Comparison of ENCODE assay signal across 21 cellular contexts in the genomic region with DNA sequence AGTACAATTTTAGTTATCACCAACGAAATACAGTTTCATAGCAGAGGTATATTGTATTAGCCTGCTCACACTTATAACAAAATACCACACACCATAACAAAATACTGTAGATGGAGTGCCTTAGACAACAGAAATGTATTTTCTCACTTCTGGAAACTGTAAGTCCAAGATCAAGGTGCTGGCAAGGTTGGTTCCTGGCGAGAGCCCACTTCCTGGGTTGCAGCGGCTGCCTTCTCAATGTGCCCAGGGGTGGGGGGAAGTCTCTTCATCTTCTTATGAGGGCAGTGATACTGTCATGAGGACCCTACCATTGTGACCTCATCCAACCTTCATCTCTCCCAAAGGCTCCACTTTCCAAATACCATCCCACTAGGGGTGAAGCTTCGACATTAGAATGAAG. TPM values are rescaled to one million over a fixed set of nuclear protein-coding genes. Genes with fewer than 3 reads are reported as not detected.
"Had no signal": no experiment of that assay in that cellular context is flagged by ENCODE, and none has a peak within 500 bp of the region (broad histone marks: within the 10 kb centered on the region; RNA-seq: fewer than 3 reads in every experiment).

No MANE protein-coding gene starts in this region.

- H3K27ac Mint-ChIP-seq: mesothelial cell of epicardium, naive B cell had no signal

- H3K4me3 Mint-ChIP-seq: mesothelial cell of epicardium, naive B cell had no signal

- H3K4me1 Mint-ChIP-seq: mesothelial cell of epicardium, naive B cell had no signal

- DNase-seq: dermis blood vessel endothelial cell; dorsolateral prefrontal cortex; effector CD4-positive, alpha-beta T cell; effector memory CD4-positive, alpha-beta T cell; foreskin keratinocyte; heart left ventricle; hippocampal formation; left cardiac atrium; left lung; left ventricle myocardium superior; lower lobe of right lung; mesenchymal stem cell; mucosa of descending colon; naive B cell had no signal

- H3K9me3 ChIP-seq: gastroesophageal sphincter, left lung, lower lobe of right lung, mucosa of descending colon had no signal

- ATAC-seq: foreskin keratinocyte, gastroesophageal sphincter, heart left ventricle, left cardiac atrium, left lung, left ventricle myocardium superior, lower lobe of right lung, mucosa of descending colon had no signal

- H3K4me3 ChIP-seq: coronary artery, dorsolateral prefrontal cortex, esophagus muscularis mucosa, gastroesophageal sphincter, heart left ventricle, left lung, lower lobe of right lung, mucosa of descending colon had no signal

- H3K27ac ChIP-seq: coronary artery, dorsolateral prefrontal cortex, esophagus muscularis mucosa, foreskin keratinocyte, gastroesophageal sphincter, heart left ventricle, left lung, lower lobe of right lung had no signal

- H3K36me3 Mint-ChIP-seq: mesothelial cell of epicardium, naive B cell had no signal

- H3K4me1 ChIP-seq: esophagus muscularis mucosa, foreskin keratinocyte, gastroesophageal sphincter had no signal

- H3K36me3 ChIP-seq: esophagus muscularis mucosa, gastroesophageal sphincter, heart left ventricle, left lung, lower lobe of right lung had no signal

RNA-seq across cellular contexts. Expression of gene GADD45G, which starts 30.5 kb away (rescaled TPM):
- total RNA-seq: dermis blood vessel endothelial cell, epithelial cell of proximal tubule, foreskin keratinocyte, lung microvascular endothelial cell had no signal
- polyA plus RNA-seq: fibroblast of lung had no signal
